ENCODE assay signal across 8 cellular contexts in genomic region chr3:115040673-115041286, GRCh38.
DNase-seq lines count a peak whose midpoint lies in the region; ATAC-seq and TF ChIP-seq lines count a peak whose summit lies in the region.

No MANE protein-coding gene starts in this region.

- ATAC-seq in HG03175 (IDR thresholded peaks at IDR 0.05; ENCODE audit: unreplicated experiment) (peak; percentile 67), RWPE2 (ENCODE audit: low read depth) (0 out of 3 replicates have a peak, but pooled peaks have one; percentile 48), right lobe of liver (peak; percentile 67 to 82 (median 76))

- in situ Hi-C loops in T47D (cut with HindIII; ENCODE audit: low pct_unique_long_range_greater_than_20kb, low sequenced_read_pairs) = no loop called here

- no peak for TF ChIP-seq EP300 in stomach (IDR thresholded peaks at IDR 0.05)

- WGBS in right lobe of liver (ENCODE audit: insufficient coverage, low coverage, low lambda C conversion rate, missing lambda C conversion rate) = 27% methylated on average over 4 of the region's 4 CpGs
- 26 to 42% (median 30%) methylated on average over 4 of the region's 4 CpGs for WGBS in stomach, 5 donors

- H3K9me3 ChIP-seq in RWPE2 (ENCODE audit: severe bottlenecking) (no peaks in the 10 kb centered on the region), right lobe of liver (no peaks in the 10 kb centered on the region), stomach (no peaks in the 10 kb centered on the region)

- no peaks in the 10 kb centered on the region for H3K4me1 ChIP-seq in RWPE2 (ENCODE audit: insufficient read depth, poor library complexity, severe bottlenecking)
- H3K4me1 ChIP-seq in right lobe of liver = no peaks in the 10 kb centered on the region
- H3K4me1 ChIP-seq in stomach = peaks cover 0 to 13% (median 8%) of the 10 kb centered on the region in 4 donors

- H3K4me3 ChIP-seq in RWPE2 (ENCODE audit: severe bottlenecking) (no peak overlapping the region), right lobe of liver (no peak overlapping the region), stomach (no peak overlapping the region)

- H3K27ac ChIP-seq in RWPE2 (ENCODE audit: poor library complexity, severe bottlenecking) = no peak overlapping the region
- H3K27ac ChIP-seq in right lobe of liver = no peak overlapping the region
- no peak overlapping the region for H3K27ac ChIP-seq in stomach

- H3K27me3 ChIP-seq in RWPE2 (ENCODE audit: insufficient read depth, poor library complexity, severe bottlenecking) = no peaks in the 10 kb centered on the region
- H3K27me3 ChIP-seq in right lobe of liver = no peaks in the 10 kb centered on the region
- H3K27me3 ChIP-seq in stomach = no peaks in the 10 kb centered on the region

- TF ChIP-seq POLR2A in right lobe of liver (IDR thresholded peaks at IDR 0.05) (no peak), stomach (IDR thresholded peaks at IDR 0.05) (no peak)

- TF ChIP-seq CTCF in RWPE2 (IDR thresholded peaks at IDR 0.05; ENCODE audit: poor library complexity, severe bottlenecking) (peak; percentile 90), right lobe of liver (IDR thresholded peaks at IDR 0.05) (peak; percentile 51 to 79 (median 72)), stomach (IDR thresholded peaks at IDR 0.05) (peak in 5 of 7 experiments; percentile 24 to 69 (median 32))

- DNase-seq in SIG-M5 treated with dmso at 0.1 percent for 504 hours (lab: John Stamatoyannopoulos, UW; ENCODE audit: unreplicated experiment) (peak; percentile 1), SIG-M5 (lab: John Stamatoyannopoulos, UW) (no peak), RWPE2 (ENCODE audit: low spot score) (no peak), T47D (ENCODE audit: low read depth in 1 of 2, low spot score in 1 of 2) (peak; percentile 21 to 49), right lobe of liver (no peak), stomach (peak; percentile 28), amniotic stem cell (lab: John Stamatoyannopoulos, UW) (no peak)

- intact Hi-C loops in right lobe of liver (cut with DNase I) = no loop called here
- intact Hi-C loops in stomach (cut with DNase I; ENCODE audit: low total_unique reads) = no loop called here

- H3K36me3 ChIP-seq in RWPE2 (ENCODE audit: low read depth) (no peaks in the 10 kb centered on the region), right lobe of liver (no peaks in the 10 kb centered on the region), stomach (no peaks in the 10 kb centered on the region)

Comparison
In these comparisons a context has a peak if more than half of its experiments do, and no peak if none do; other contexts are left out.
1. DNase-seq: peak in SIG-M5 treated with dmso at 0.1 percent for 504 hours (single experiment), T47D (2 of 2) and stomach (single experiment); none in SIG-M5 (single experiment), RWPE2 (single experiment), right lobe of liver (0 of 3) and amniotic stem cell (single experiment).
2. CTCF ChIP-seq: peak in every context shown above with its lines; median percentile 90 in RWPE2; 72 in right lobe of liver; 32 in stomach.
3. Peak in every context shown above with its lines, with median percentiles within 50 percentile points of each other: ATAC-seq.